ENCODE assay signal across 12 cellular contexts in genomic region chr2:202643012-202643858, GRCh38. TPM values are rescaled to one million over a fixed set of nuclear protein-coding genes. Genes with fewer than 3 reads are reported as not detected.
DNase-seq lines count a peak whose midpoint lies in the region; ATAC-seq and TF ChIP-seq lines count a peak whose summit lies in the region.
"Had no signal": no experiment of that assay in that cellular context is flagged by ENCODE, and none has a peak within 500 bp of the region (broad histone marks: within the 10 kb centered on the region; RNA-seq: fewer than 3 reads in every experiment).

No MANE protein-coding gene starts in this region.

- intact Hi-C loops in naive thymus-derived CD4-positive, alpha-beta T cell (cut with micrococcal nuclease): loop anchor here (1.0 to 2.0 kb wide), 5 partner anchors 9 to 54 kb away; partner anchors contain the start of gene FAM117B (in 1 of the 2)

- H3K27me3 Mint-ChIP-seq in activated naive CD8-positive, alpha-beta T cell treated with anti-CD3 and anti-CD28 coated beads, Interleukin-2, amount 50 U/mL, for 24 hours: no peaks in the 10 kb centered on the region
- H3K27me3 Mint-ChIP-seq in naive thymus-derived CD4-positive, alpha-beta T cell: no peaks in the 10 kb centered on the region
- H3K27me3 Mint-ChIP-seq in endodermal cell (ENCODE audit: insufficient read depth): no peaks in the 10 kb centered on the region

- peaks cover 69% of the 10 kb centered on the region for H3K4me1 Mint-ChIP-seq in activated naive CD8-positive, alpha-beta T cell treated with anti-CD3 and anti-CD28 coated beads, Interleukin-2, amount 50 U/mL, for 24 hours
- peaks cover 31 to 72% (median 58%) of the 10 kb centered on the region in 7 donors for H3K4me1 Mint-ChIP-seq in naive thymus-derived CD4-positive, alpha-beta T cell
- peaks cover 14% of the 10 kb centered on the region for H3K4me1 Mint-ChIP-seq in endodermal cell

- peak; percentile 91 for DNase-seq in Jurkat, Clone E6-1 (ENCODE audit: low read depth, low spot score)
- DNase-seq in activated naive CD8-positive, alpha-beta T cell treated with anti-CD3 and anti-CD28 coated beads, Interleukin-2, amount 50 U/mL, for 24 hours: no peak
- peak in 7 of 9 donors; percentile 63 to 85 (median 79) for DNase-seq in naive thymus-derived CD4-positive, alpha-beta T cell
- no peak for DNase-seq in endodermal cell
- DNase-seq in effector CD8-positive, alpha-beta T cell (lab: John Stamatoyannopoulos, UW): no peak
- DNase-seq: brain microvascular endothelial cell, mesendoderm, NCI-H1105 had no signal

- peaks cover 61% of the 10 kb centered on the region for H3K4me1 ChIP-seq in DOHH2 (ENCODE audit: control insufficient read depth, low read length)
- H3K4me1 ChIP-seq in naive thymus-derived CD4-positive, alpha-beta T cell (ENCODE audit: control insufficient read depth in 2 of 2, insufficient read depth in 2 of 2, low read length in 2 of 2): peaks cover 19 to 55% of the 10 kb centered on the region in 2 donors
- peaks cover 5% of the 10 kb centered on the region for H3K4me1 ChIP-seq in endodermal cell (ENCODE audit: control insufficient read depth, insufficient read depth, low read length)

- peak overlapping the region; percentile 82 for H3K27ac ChIP-seq in DOHH2 (ENCODE audit: low read depth, low read length)
- H3K27ac ChIP-seq in naive thymus-derived CD4-positive, alpha-beta T cell (ENCODE audit: low read depth, low read length): peak overlapping the region; percentile 65
- H3K27ac ChIP-seq in endodermal cell (ENCODE audit: low read depth, low read length): no peak overlapping the region
- H3K27ac ChIP-seq: brain microvascular endothelial cell had no signal

- H3K79me2 ChIP-seq in DOHH2 (ENCODE audit: control insufficient read depth, low read length): peaks cover 92% of the 10 kb centered on the region

- H3K9me3 ChIP-seq in DOHH2 (ENCODE audit: control insufficient read depth, insufficient read depth, low read length): no peaks in the 10 kb centered on the region
- no peaks in the 10 kb centered on the region for H3K9me3 ChIP-seq in naive thymus-derived CD4-positive, alpha-beta T cell (ENCODE audit: control insufficient read depth in 2 of 3, low read length in 3 of 3)
- no peaks in the 10 kb centered on the region for H3K9me3 ChIP-seq in endodermal cell (ENCODE audit: control insufficient read depth, low read length)

- H3K4me3 Mint-ChIP-seq in activated naive CD8-positive, alpha-beta T cell treated with anti-CD3 and anti-CD28 coated beads, Interleukin-2, amount 50 U/mL, for 24 hours: peak overlapping the region; percentile 72
- peak overlapping the region in 6 of 10 donors; percentile 74 to 86 (median 79) for H3K4me3 Mint-ChIP-seq in naive thymus-derived CD4-positive, alpha-beta T cell
- H3K4me3 Mint-ChIP-seq in endodermal cell: no peak overlapping the region

- H3K4me2 ChIP-seq in DOHH2 (ENCODE audit: low read length): peak overlapping the region; percentile 78

- H3K36me3 Mint-ChIP-seq in activated naive CD8-positive, alpha-beta T cell treated with anti-CD3 and anti-CD28 coated beads, Interleukin-2, amount 50 U/mL, for 24 hours (ENCODE audit: low read depth): no peaks in the 10 kb centered on the region
- H3K36me3 Mint-ChIP-seq in naive thymus-derived CD4-positive, alpha-beta T cell: peaks cover 0 to 5% (median under 1%) of the 10 kb centered on the region in 5 donors
- peaks cover 9% of the 10 kb centered on the region for H3K36me3 Mint-ChIP-seq in endodermal cell (ENCODE audit: low read depth)

- CTCF ChIA-PET in naive thymus-derived CD4-positive, alpha-beta T cell (lab: Charles Lee): interaction anchor here (0.7 to 1.5 kb wide), 5 partner anchors 9 to 27 kb away, joined by 3 to 4 read pairs (median 3); partner anchors contain the start of gene FAM117B

- ATAC-seq in activated naive CD8-positive, alpha-beta T cell treated with anti-CD3 and anti-CD28 coated beads, Interleukin-2, amount 50 U/mL, for 24 hours: peak; percentile 34
- ATAC-seq in naive thymus-derived CD4-positive, alpha-beta T cell: peak; percentile 76
- ATAC-seq in GM19351 (IDR thresholded peaks at IDR 0.05; ENCODE audit: unreplicated experiment) (no peak), HG02642 (IDR thresholded peaks at IDR 0.05; ENCODE audit: poor library complexity, unreplicated experiment) (no peak)
- ATAC-seq: activated CD4-positive, CD25-positive, alpha-beta regulatory T cell treated with anti-CD3 and anti-CD28 coated beads, Interleukin-2, amount 50 U/mL, for 24 hours had no signal

- H3F3A ChIP-seq in DOHH2 (ENCODE audit: control insufficient read depth, insufficient read depth): peaks cover 12% of the 10 kb centered on the region

- no peaks in the 10 kb centered on the region for H3K9me3 Mint-ChIP-seq in activated naive CD8-positive, alpha-beta T cell treated with anti-CD3 and anti-CD28 coated beads, Interleukin-2, amount 50 U/mL, for 24 hours
- no peaks in the 10 kb centered on the region for H3K9me3 Mint-ChIP-seq in naive thymus-derived CD4-positive, alpha-beta T cell
- H3K9me3 Mint-ChIP-seq in endodermal cell: no peaks in the 10 kb centered on the region

- H4K20me1 ChIP-seq in DOHH2 (ENCODE audit: control insufficient read depth, insufficient read depth, low read depth, low read length): no peaks in the 10 kb centered on the region

- POLR2A ChIA-PET in naive thymus-derived CD4-positive, alpha-beta T cell (lab: Charles Lee): interaction anchor here (0.6 to 7.8 kb wide), 14 partner anchors 9 to 268 kb away, joined by 3 to 130 read pairs (median 6); partner anchors contain the start of genes CARF, FAM117B and WDR12

- TF ChIP-seq CTCF in DOHH2 (IDR thresholded peaks at IDR 0.05; ENCODE audit: low read depth, low read length, poor library complexity, severe bottlenecking) (no peak), endodermal cell (conservative IDR thresholded peaks at IDR 0.05) (no peak)

- H3K4me3 ChIP-seq in DOHH2 (ENCODE audit: low read length): peak overlapping the region; percentile 66
- H3K4me3 ChIP-seq in Jurkat, Clone E6-1 (ENCODE audit: low read length): peak overlapping the region; percentile 29
- H3K4me3 ChIP-seq in naive thymus-derived CD4-positive, alpha-beta T cell (ENCODE audit: low read length): peak overlapping the region; percentile 44
- H3K4me3 ChIP-seq in endodermal cell (ENCODE audit: low read length): no peak overlapping the region

- H3K27ac Mint-ChIP-seq in activated naive CD8-positive, alpha-beta T cell treated with anti-CD3 and anti-CD28 coated beads, Interleukin-2, amount 50 U/mL, for 24 hours: no peak overlapping the region
- peak overlapping the region in 5 of 9 donors; percentile 84 to 91 (median 86) for H3K27ac Mint-ChIP-seq in naive thymus-derived CD4-positive, alpha-beta T cell
- H3K27ac Mint-ChIP-seq in endodermal cell: no peak overlapping the region

- H3K9me2 ChIP-seq in DOHH2 (replicated peaks; ENCODE audit: control insufficient read depth, low read length): no peaks in the 10 kb centered on the region

- H3K27me3 ChIP-seq in DOHH2 (ENCODE audit: control insufficient read depth, low read length) (no peaks in the 10 kb centered on the region), endodermal cell (ENCODE audit: control insufficient read depth, insufficient read depth, low read length, poor library complexity, severe bottlenecking) (no peaks in the 10 kb centered on the region)
- no peaks in the 10 kb centered on the region for H3K27me3 ChIP-seq in naive thymus-derived CD4-positive, alpha-beta T cell (ENCODE audit: control insufficient read depth in 2 of 2, insufficient read depth in 2 of 2, low read length in 2 of 2)
- H3K27me3 ChIP-seq: brain microvascular endothelial cell had no signal

- WGBS in endodermal cell (ENCODE audit: insufficient coverage in 1 of 2, insufficient read length in 1 of 2), 2 experiments: 83 to 94% methylated on average over 3 to 5 of the region's 5 CpGs

- H3K36me3 ChIP-seq in DOHH2 (ENCODE audit: control insufficient read depth, low read length) (0 out of 2 replicates have a peak, but pooled peaks cover 5% of the 10 kb centered on the region), endodermal cell (ENCODE audit: control insufficient read depth, insufficient read depth, low read length) (no peaks in the 10 kb centered on the region)
- H3K36me3 ChIP-seq in naive thymus-derived CD4-positive, alpha-beta T cell (ENCODE audit: control insufficient read depth in 2 of 3, insufficient read depth in 3 of 3, low read length in 3 of 3): no peaks in the 10 kb centered on the region
- H3K36me3 ChIP-seq: brain microvascular endothelial cell had no signal

- no peak overlapping the region for H3K9ac ChIP-seq in endodermal cell (ENCODE audit: extremely low read depth, low read length, poor library complexity, severe bottlenecking)

RNA-seq across cellular contexts. Expression of gene FAM117B, which starts 8.5 kb away (rescaled TPM):
- 5.2 TPM for polyA plus RNA-seq in Jurkat, Clone E6-1 (2012; ENCODE audit: insufficient read depth, insufficient read length)
- 10 to 100 TPM; 12.8 to 57.9 (median 48.8) TPM for total RNA-seq in naive thymus-derived CD4-positive, alpha-beta T cell
- 10 to 100 TPM; 13.9 to 20.9 TPM for polyA plus RNA-seq in naive thymus-derived CD4-positive, alpha-beta T cell
- total RNA-seq in endodermal cell: 10 to 100 TPM; 32.1 to 34.0 TPM
- polyA plus RNA-seq in endodermal cell (2013, experiment 1 of 2): 19.1 TPM
- polyA plus RNA-seq in endodermal cell (2013, experiment 2 of 2): 19.8 TPM

Comparison
In these comparisons a context has a peak if more than half of its experiments do, and no peak if none do; other contexts are left out.
1. DNase-seq: peak in Jurkat, Clone E6-1 (single experiment) and naive thymus-derived CD4-positive, alpha-beta T cell (7 of 9); none in activated naive CD8-positive, alpha-beta T cell treated with anti-CD3 and anti-CD28 coated beads, Interleukin-2, amount 50 U/mL, for 24 hours (single experiment), endodermal cell (single experiment) and effector CD8-positive, alpha-beta T cell (single experiment).
2. ATAC-seq: peak in activated naive CD8-positive, alpha-beta T cell treated with anti-CD3 and anti-CD28 coated beads, Interleukin-2, amount 50 U/mL, for 24 hours (single experiment) and naive thymus-derived CD4-positive, alpha-beta T cell (single experiment); none in GM19351 (single experiment) and HG02642 (single experiment).
3. H3K27ac Mint-ChIP-seq: peak in naive thymus-derived CD4-positive, alpha-beta T cell (5 of 9); none in activated naive CD8-positive, alpha-beta T cell treated with anti-CD3 and anti-CD28 coated beads, Interleukin-2, amount 50 U/mL, for 24 hours (single experiment) and endodermal cell (single experiment).